In the genomic region with DNA sequence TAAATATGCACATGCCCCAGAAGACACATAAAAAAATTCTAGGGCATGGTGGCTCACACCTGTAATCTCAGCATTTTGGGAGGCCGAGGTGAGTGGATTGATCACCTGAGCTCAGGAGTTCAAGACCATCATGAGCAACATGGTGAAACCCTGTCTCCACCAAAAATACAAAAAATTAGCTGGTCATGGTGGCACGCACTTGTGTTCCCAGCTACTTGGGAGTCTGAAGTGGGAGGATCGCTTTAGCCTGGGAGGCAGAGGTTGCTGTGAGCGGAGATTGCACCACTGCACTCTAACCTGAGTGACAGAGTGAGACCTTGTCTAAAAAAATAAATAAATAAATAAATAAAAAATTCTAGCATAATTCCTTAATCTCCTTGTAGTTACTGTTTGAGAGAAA, we compare ENCODE assay signal across 17 cellular contexts. TPM values are rescaled to one million over a fixed set of nuclear protein-coding genes. Genes with fewer than 3 reads are reported as not detected.
DNase-seq lines count a peak whose midpoint lies in the region; ATAC-seq, FAIRE-seq and TF ChIP-seq lines count a peak whose summit lies in the region.
"Had no signal": no experiment of that assay in that cellular context is flagged by ENCODE, and none has a peak within 500 bp of the region (broad histone marks: within the 10 kb centered on the region; RNA-seq: fewer than 3 reads in every experiment).

No MANE protein-coding gene starts in this region.

- WGBS in K562 (ENCODE audit: insufficient coverage, low coverage, missing lambda C conversion rate): 74% methylated on average over 4 of the region's 4 CpGs
- 92 to 95% methylated on average over 4 of the region's 4 CpGs for WGBS in tibial nerve, 2 donors

- no peak for FAIRE-seq in K562 (lab: Jason Lieb, UNC)
- FAIRE-seq: endometrium, HepG2 had no signal

- H2AFZ ChIP-seq in K562 (ENCODE audit: low read depth, low read length): no peak overlapping the region

- POLR2A ChIA-PET in activated CD4-positive, alpha-beta memory T cell treated with anti-CD3 and anti-CD28 coated beads for 36 hours (lab: Charles Lee): interaction anchor here (1.6 to 13.1 kb wide), 6 partner anchors 25 to 110 kb away, joined by 4 to 277 read pairs (median 160); a partner anchor contains a TSS
- POLR2A ChIA-PET in K562 (lab: Yijun Ruan, JAX): interaction anchor here (0.6 kb wide), 1 partner anchor 348 kb away, joined by 3 read pairs; no protein-coding TSS in a partner anchor

- H3K4me1 Mint-ChIP-seq in activated CD4-positive, alpha-beta memory T cell treated with anti-CD3 and anti-CD28 coated beads for 36 hours (ENCODE audit: low read depth): peaks cover 51% of the 10 kb centered on the region
- H3K4me1 Mint-ChIP-seq in stimulated activated naive CD8-positive, alpha-beta T cell treated with anti-CD3 and anti-CD28 coated beads, Interleukin-15, amount 100 ng/mL, for 72 hours: peaks cover 39% of the 10 kb centered on the region

- H3K9ac ChIP-seq in K562 (ENCODE audit: insufficient read depth in 1 of 2, low read depth in 2 of 2, low read length in 2 of 2): peak overlapping the region in 1 of 2 experiments; percentile 77; a peak in 2 of 4 replicates

- CTCF ChIA-PET in activated CD4-positive, alpha-beta memory T cell treated with anti-CD3 and anti-CD28 coated beads for 36 hours (lab: Charles Lee): interaction anchor here (2.6 to 13.5 kb wide), 3 partner anchors 14 to 42 kb away, joined by 13 to 624 read pairs (median 31); no protein-coding TSS in a partner anchor
- CTCF ChIA-PET in K562 (lab: Yijun Ruan, JAX; ENCODE audit: low intra/inter-chr PET ratio): no interaction called here

- H3K4me3 ChIP-seq in K562: peak overlapping the region; percentile 15; the same call in 1 of the 2 replicates
- no peak overlapping the region for H3K4me3 ChIP-seq in tibial nerve

- no peak for ATAC-seq in K562
- ATAC-seq in stimulated activated naive CD8-positive, alpha-beta T cell treated with anti-CD3 and anti-CD28 coated beads, Interleukin-15, amount 100 ng/mL, for 72 hours: no peak
- ATAC-seq in HG03342 (IDR thresholded peaks at IDR 0.05; ENCODE audit: unreplicated experiment): no peak
- ATAC-seq: HepG2, right cardiac atrium, upper lobe of right lung had no signal

- TF ChIP-seq CTCF in K562 (IDR thresholded peaks at IDR 0.05 in 2 of 3, conservative IDR thresholded peaks at IDR 0.05 in 1 of 3; ENCODE audit: insufficient read depth in 2 of 3, low read depth in 1 of 3, low read length in 3 of 3): no peak
- no peak for TF ChIP-seq CTCF in tibial nerve (IDR thresholded peaks at IDR 0.05)

- H3K4me1 ChIP-seq in K562 (replicated peaks in 1 of 2; ENCODE audit: control insufficient read depth in 2 of 2, insufficient read depth in 2 of 2, low read length in 2 of 2): no peaks in the 10 kb centered on the region; a peak in 1 of 5 replicates
- no peaks in the 10 kb centered on the region for H3K4me1 ChIP-seq in tibial nerve
- H3K4me1 ChIP-seq: upper lobe of right lung had no signal

- peak overlapping the region; percentile 78 for H3K4me3 Mint-ChIP-seq in activated CD4-positive, alpha-beta memory T cell treated with anti-CD3 and anti-CD28 coated beads for 36 hours
- peak overlapping the region; percentile 89 to 95 for H3K4me3 Mint-ChIP-seq in stimulated activated naive CD8-positive, alpha-beta T cell treated with anti-CD3 and anti-CD28 coated beads, Interleukin-15, amount 100 ng/mL, for 72 hours

- intact Hi-C loops in activated CD4-positive, alpha-beta memory T cell treated with anti-CD3 and anti-CD28 coated beads for 36 hours (cut with micrococcal nuclease): loop anchor here (10.0 kb wide), 1 partner anchor 858 kb away; a partner anchor contains a TSS
- intact Hi-C loops in K562 (cut with micrococcal nuclease): no loop called here

- no peaks in the 10 kb centered on the region for H3K9me3 Mint-ChIP-seq in activated CD4-positive, alpha-beta memory T cell treated with anti-CD3 and anti-CD28 coated beads for 36 hours
- H3K9me3 Mint-ChIP-seq in stimulated activated naive CD8-positive, alpha-beta T cell treated with anti-CD3 and anti-CD28 coated beads, Interleukin-15, amount 100 ng/mL, for 72 hours: no peaks in the 10 kb centered on the region

- TF ChIP-seq EP300 in K562 (IDR thresholded peaks at IDR 0.05; ENCODE audit: low read length) (no peak), tibial nerve (IDR thresholded peaks at IDR 0.05) (no peak)

- H3K79me2 ChIP-seq in K562 (ENCODE audit: control insufficient read depth, insufficient read depth, low read length): peaks cover 73% of the 10 kb centered on the region

- H3K9me1 ChIP-seq in K562 (ENCODE audit: control insufficient read depth, insufficient read depth, low read length): no peaks in the 10 kb centered on the region

- no peaks in the 10 kb centered on the region; the same call in 1 of the 2 replicates for H4K20me1 ChIP-seq in K562 (replicated peaks; ENCODE audit: control insufficient read depth, insufficient read depth, low read length)

- H3K4me2 ChIP-seq in K562 (ENCODE audit: insufficient read depth, low read length): peak overlapping the region; percentile 61

- H3K27ac Mint-ChIP-seq in activated CD4-positive, alpha-beta memory T cell treated with anti-CD3 and anti-CD28 coated beads for 36 hours: peak overlapping the region; percentile 99
- peak overlapping the region; percentile 97 to 99 for H3K27ac Mint-ChIP-seq in stimulated activated naive CD8-positive, alpha-beta T cell treated with anti-CD3 and anti-CD28 coated beads, Interleukin-15, amount 100 ng/mL, for 72 hours

- in situ Hi-C loops in K562 (cut with MboI): no loop called here

- H3K27me3 ChIP-seq in K562 (ENCODE audit: control insufficient read depth in 2 of 2, insufficient read depth in 2 of 2, low read length in 2 of 2) (no peaks in the 10 kb centered on the region), tibial nerve (no peaks in the 10 kb centered on the region)
- H3K27me3 ChIP-seq: upper lobe of right lung had no signal

- TF ChIP-seq RAD21 in K562 (CRISPR knock-in tag; conservative IDR thresholded peaks at IDR 0.05 in 1 of 2, IDR thresholded peaks at IDR 0.05 in 1 of 2): no peak

- TF ChIP-seq POLR2A in K562 (conservative IDR thresholded peaks at IDR 0.05) (no peak), tibial nerve (IDR thresholded peaks at IDR 0.05) (no peak)

- no TSS peak for BruUV-seq in K562 (replicated peaks; lab: Mats Ljungman, UMichigan)

- H3K36me3 ChIP-seq in K562 (ENCODE audit: control insufficient read depth, insufficient read depth, low read length) (peaks cover 43% of the 10 kb centered on the region), tibial nerve (no peaks in the 10 kb centered on the region)
- H3K36me3 ChIP-seq: stomach, upper lobe of right lung had no signal

- DNase-seq in stimulated activated CD4-positive, alpha-beta T cell treated with anti-CD3 and anti-CD28 coated beads, Interleukin-4, amount 100 ng/mL, for 1 hour: peak; percentile 21
- no peak for DNase-seq in stimulated activated CD4-positive, alpha-beta T cell treated with anti-CD3 and anti-CD28 coated beads, Interleukin-2, amount 100 ng/mL, for 48 hours
- DNase-seq in activated CD4-positive, alpha-beta memory T cell treated with anti-CD3 and anti-CD28 coated beads for 36 hours: no peak
- DNase-seq in K562 (ENCODE audit: extremely low read depth in 1 of 4, low spot score in 3 of 4) (no peak), tibial nerve (ENCODE audit: low spot score in 2 of 2) (no peak), SIG-M5 treated with dmso at 0.1 percent for 504 hours (lab: John Stamatoyannopoulos, UW; ENCODE audit: unreplicated experiment) (no peak)
- DNase-seq in stimulated activated naive CD8-positive, alpha-beta T cell treated with anti-CD3 and anti-CD28 coated beads, Interleukin-15, amount 100 ng/mL, for 72 hours: no peak
- DNase-seq: activated gamma-delta T cell treated with Interleukin-2 at 50 U/mL for 16 hours, NCI-H187, NCI-H2227 treated with DMSO at 0.1 percent for 48 hours, right cardiac atrium, stomach, upper lobe of right lung had no signal

- H3K36me3 Mint-ChIP-seq in activated CD4-positive, alpha-beta memory T cell treated with anti-CD3 and anti-CD28 coated beads for 36 hours: peaks cover 81% of the 10 kb centered on the region

- H3K9me3 ChIP-seq in K562 (replicated peaks; ENCODE audit: control insufficient read depth, insufficient read depth, low read depth, low read length) (no peaks in the 10 kb centered on the region), tibial nerve (no peaks in the 10 kb centered on the region)
- H3K9me3 ChIP-seq: stomach, upper lobe of right lung had no signal

- H3K27ac ChIP-seq in K562 (ENCODE audit: extremely low read depth, low read depth, low read length): no peak overlapping the region
- no peak overlapping the region for H3K27ac ChIP-seq in tibial nerve
- H3K27ac ChIP-seq: stomach, upper lobe of right lung had no signal

- H3K27me3 Mint-ChIP-seq in activated CD4-positive, alpha-beta memory T cell treated with anti-CD3 and anti-CD28 coated beads for 36 hours: peaks cover 2% of the 10 kb centered on the region
- H3K27me3 Mint-ChIP-seq in stimulated activated naive CD8-positive, alpha-beta T cell treated with anti-CD3 and anti-CD28 coated beads, Interleukin-15, amount 100 ng/mL, for 72 hours: no peaks in the 10 kb centered on the region

RNA-seq across cellular contexts. Expression of a gene that starts 3.9 kb away (rescaled TPM):
- 100 to 1,000 TPM; 118 to 120 TPM for total RNA-seq in activated CD4-positive, alpha-beta memory T cell treated with anti-CD3 and anti-CD28 coated beads for 36 hours
- total RNA-seq in K562 (2011; cell fraction: chromatin; rRNA removed; ENCODE audit: low replicate concordance): 70.8 and 196 TPM in 2 replicates
- total RNA-seq in K562 (2011; cell fraction: nucleolus; rRNA removed): 41.4 and 48.8 TPM in 2 replicates
- total RNA-seq in K562 (2011; cell fraction: nucleoplasm; rRNA removed): 83.1 and 113 TPM in 2 replicates
- total RNA-seq in K562 (2014; rRNA removed): 28.0 and 30.1 TPM in 2 replicates
- 68.9 and 77.6 TPM in 2 replicates for total RNA-seq in K562 (2014; rRNA removed; fragmentation: Illumina TruSeq; extraction: Trizol)
- total RNA-seq in K562 (2015; rRNA removed; fragmentation: Illumina TruSeq; extraction: Trizol): 8.8 and 11.7 TPM in 2 replicates
- total RNA-seq in K562 (2021): 38.3 and 45.9 TPM in 2 replicates
- polyA plus RNA-seq in K562 (2011; rRNA removed): 57.1 and 76.4 TPM in 2 replicates
- polyA plus RNA-seq in K562 (2011; cell fraction: cytosol; rRNA removed): 10.3 and 25.7 TPM in 2 replicates
- polyA plus RNA-seq in K562 (2011; cell fraction: nucleus; rRNA removed): 47.5 and 89.0 TPM in 2 replicates
- polyA plus RNA-seq in K562 (2012): 43.7 and 113 TPM in 2 replicates
- 38.7 and 54.4 TPM in 2 replicates for polyA plus RNA-seq in K562 (2014; fragmentation: Illumina TruSeq; extraction: Trizol)
- polyA plus RNA-seq in K562 (2014; fragmentation: Nextera tagmentation; extraction: Ambion mirVana): 100 to 1,000 TPM; 160 to 243 TPM
- 52.2 and 66.0 TPM in 2 replicates for polyA plus RNA-seq in K562 (2014; rRNA removed)
- polyA minus RNA-seq in K562 (2011; rRNA and poly(A)+ RNA removed): 92.1 and 154 TPM in 2 replicates
- polyA minus RNA-seq in K562 (2011; cell fraction: cytosol; rRNA and poly(A)+ RNA removed): 13.4 and 19.7 TPM in 2 replicates
- 86.0 and 194 TPM in 2 replicates for polyA minus RNA-seq in K562 (2011; cell fraction: nucleus; rRNA and poly(A)+ RNA removed)
- 10 to 100 TPM in 1 of 4 donors, 1 to 10 TPM in 3; 4.2 to 13.5 (median 7.4) TPM for total RNA-seq in tibial nerve
- total RNA-seq: HepG2, osteoblast had no signal
- polyA plus RNA-seq: HepG2 had no signal

RNA-seq across cellular contexts. Expression of a gene that starts 23.9 kb away (rescaled TPM):
- total RNA-seq in activated CD4-positive, alpha-beta memory T cell treated with anti-CD3 and anti-CD28 coated beads for 36 hours: 1 to 10 TPM; 6.5 to 7.4 TPM
- not detected in 2 replicates for total RNA-seq in K562 (2011; cell fraction: chromatin; rRNA removed; ENCODE audit: low replicate concordance)
- total RNA-seq in K562 (2011; cell fraction: nucleolus; rRNA removed): not detected in 2 replicates
- total RNA-seq in K562 (2011; cell fraction: nucleoplasm; rRNA removed): not detected in 2 replicates
- not detected in 2 replicates for total RNA-seq in K562 (2014; rRNA removed)
- total RNA-seq in K562 (2014; rRNA removed; fragmentation: Illumina TruSeq; extraction: Trizol): not detected in 2 replicates
- 0.25 TPM in 1 of 2 replicates, not detected in the other for total RNA-seq in K562 (2015; rRNA removed; fragmentation: Illumina TruSeq; extraction: Trizol)
- not detected in 2 replicates for total RNA-seq in K562 (2021)
- not detected in 2 replicates for polyA plus RNA-seq in K562 (2011; rRNA removed)
- not detected in 2 replicates for polyA plus RNA-seq in K562 (2011; cell fraction: cytosol; rRNA removed)
- not detected in 2 replicates for polyA plus RNA-seq in K562 (2011; cell fraction: nucleus; rRNA removed)
- polyA plus RNA-seq in K562 (2012): 0.13 TPM in 1 of 2 replicates, not detected in the other
- polyA plus RNA-seq in K562 (2014; fragmentation: Illumina TruSeq; extraction: Trizol): not detected in 2 replicates
- polyA plus RNA-seq in K562 (2014; fragmentation: Nextera tagmentation; extraction: Ambion mirVana): under 1 TPM in 1 of 2 experiments, not detected in 1; 0.13 TPM
- polyA plus RNA-seq in K562 (2014; rRNA removed): not detected in 2 replicates
- polyA minus RNA-seq in K562 (2011; rRNA and poly(A)+ RNA removed): not detected in 2 replicates
- not detected in 2 replicates for polyA minus RNA-seq in K562 (2011; cell fraction: cytosol; rRNA and poly(A)+ RNA removed)
- polyA minus RNA-seq in K562 (2011; cell fraction: nucleus; rRNA and poly(A)+ RNA removed): not detected in 2 replicates
- not detected for total RNA-seq in tibial nerve
- total RNA-seq: HepG2, osteoblast had no signal
- polyA plus RNA-seq: HepG2 had no signal

Comparison
In these comparisons a context has a peak if more than half of its experiments do, and no peak if none do; other contexts are left out.
1. RNA of a gene that starts 23.9 kb away (total RNA-seq): 6.5 to 7.4 TPM in activated CD4-positive, alpha-beta memory T cell treated with anti-CD3 and anti-CD28 coated beads for 36 hours; 0.25 TPM in K562 and not detected in tibial nerve; every median in the first group is over 4 times any median in the second.